Comparison of ENCODE assay signal across 17 cellular contexts in the genomic region with DNA sequence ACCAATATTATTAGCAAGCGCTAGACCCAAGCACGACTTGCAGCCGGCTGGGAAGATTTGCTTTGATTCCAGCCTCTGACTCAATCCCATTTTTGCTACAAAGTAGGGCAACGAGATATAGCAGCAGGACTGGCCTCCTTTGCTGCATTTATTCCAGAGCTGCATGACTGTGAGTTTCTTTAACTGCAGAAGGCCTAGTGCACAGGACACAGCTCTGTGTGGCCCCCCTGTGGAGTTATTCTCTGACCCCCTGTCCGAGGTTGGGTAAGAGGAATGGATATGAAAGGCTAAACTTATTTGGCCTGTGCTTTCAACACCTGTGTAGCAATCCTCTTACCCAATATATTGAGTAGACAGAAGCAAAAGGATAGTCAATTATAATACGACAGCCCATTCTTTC.
A peak's percentile ranks its signal among the peaks of the same experiment; 100 is the strongest.
DNase-seq lines count a peak whose midpoint lies in the region; ATAC-seq and TF ChIP-seq lines count a peak whose summit lies in the region.
"Had no signal": no experiment of that assay in that cellular context is flagged by ENCODE, and none has a peak within 500 bp of the region (broad histone marks: within the 10 kb centered on the region; RNA-seq: fewer than 3 reads in every experiment).

No MANE protein-coding gene starts in this region.

- in situ Hi-C loops in transverse colon (cut with MboI; ENCODE audit: low pct_ligation_motif_present in 1 of 4, low pct_unique_long_range_greater_than_20kb in 1 of 4, low sequenced_read_pairs in 3 of 4), result loop anchor here in 1 of 4 donors (25.0 kb wide), 1 partner anchor 88 kb away; no protein-coding TSS in a partner anchor

- DNase-seq in Right ventricle myocardium superior (peak; percentile 26), left ventricle myocardium inferior (no peak), choroid plexus epithelial cell (ENCODE audit: low read depth) (peak; percentile 80), left lobe of liver (ENCODE audit: low spot score) (peak; percentile 53), NCI-H1694 (lab: John Stamatoyannopoulos, UW) (no peak), germinal center (ENCODE audit: low spot score) (no peak), transverse colon (no peak)
- DNase-seq: CD8-positive, alpha-beta T cell; DMS79; HCEC 1CT; NCI-H1417; NCI-H1930; NCI-H446; Peyer's patch; SHP77 treated with DMSO at 0.1 percent for 48 hours had no signal

- H3K27ac ChIP-seq in left ventricle myocardium inferior (replicated peaks) (no peak overlapping the region), transverse colon (no peak overlapping the region)
- H3K27ac ChIP-seq: BLaER1, Peyer's patch had no signal

- no peak for TF ChIP-seq POLR2A in transverse colon (IDR thresholded peaks at IDR 0.05)

- ATAC-seq in Right ventricle myocardium superior (ENCODE audit: poor library complexity) (peak; percentile 27), left lobe of liver (peak; percentile 91), esophagus mucosa (no peak)
- ATAC-seq: CD8-positive, alpha-beta T cell had no signal

- no peaks in the 10 kb centered on the region for H3K9me3 ChIP-seq in left ventricle myocardium inferior (replicated peaks)
- H3K9me3 ChIP-seq in transverse colon, result no peaks in the 10 kb centered on the region
- H3K9me3 ChIP-seq: BLaER1, Peyer's patch had no signal

- 74 to 75% methylated on average over 6 of the region's 6 CpGs for WGBS in transverse colon (ENCODE audit: low coverage in 1 of 2), 2 donors

- TF ChIP-seq CTCF in left ventricle myocardium inferior (IDR thresholded peaks at IDR 0.05; ENCODE audit: borderline replicate concordance) (no peak), choroid plexus epithelial cell (conservative IDR thresholded peaks at IDR 0.05; ENCODE audit: low read depth, low read length) (no peak), transverse colon (IDR thresholded peaks at IDR 0.05) (no peak)

- TF ChIP-seq EP300 in transverse colon (IDR thresholded peaks at IDR 0.05; ENCODE audit: low read depth), result no peak

- H3K4me3 ChIP-seq in left ventricle myocardium inferior (no peak overlapping the region), choroid plexus epithelial cell (ENCODE audit: low read depth, low read length) (no peak overlapping the region), transverse colon (no peak overlapping the region)
- H3K4me3 ChIP-seq: BLaER1, Peyer's patch had no signal

- H3K27me3 ChIP-seq in left ventricle myocardium inferior (ENCODE audit: low read depth), result no peaks in the 10 kb centered on the region
- H3K27me3 ChIP-seq in transverse colon, result no peaks in the 10 kb centered on the region
- H3K27me3 ChIP-seq: BLaER1, Peyer's patch had no signal

- intact Hi-C loops in Right ventricle myocardium superior (cut with DNase I) (no loop called here), left ventricle myocardium inferior (cut with micrococcal nuclease) (no loop called here), transverse colon (cut with DNase I; ENCODE audit: low total_unique reads) (no loop called here)

- no peaks in the 10 kb centered on the region for H3K4me1 ChIP-seq in left ventricle myocardium inferior
- H3K4me1 ChIP-seq in transverse colon, result no peaks in the 10 kb centered on the region
- H3K4me1 ChIP-seq: BLaER1, Peyer's patch had no signal

- no peaks in the 10 kb centered on the region for H3K36me3 ChIP-seq in left ventricle myocardium inferior
- H3K36me3 ChIP-seq in transverse colon, result no peaks in the 10 kb centered on the region
- H3K36me3 ChIP-seq: BLaER1, Peyer's patch had no signal

Comparison
In these comparisons a context has a peak if more than half of its experiments do, and no peak if none do; other contexts are left out.
1. DNase-seq: peak in Right ventricle myocardium superior (single experiment), choroid plexus epithelial cell (single experiment) and left lobe of liver (single experiment); none in left ventricle myocardium inferior (single experiment), NCI-H1694 (single experiment), germinal center (single experiment) and transverse colon (single experiment).